10 cellular contexts compared by ENCODE assay signal in genomic region chr12:6226701-6227096, GRCh38. TPM values are rescaled to one million over a fixed set of nuclear protein-coding genes. Genes with fewer than 3 reads are reported as not detected.
DNase-seq lines count a peak whose midpoint lies in the region; ATAC-seq and TF ChIP-seq lines count a peak whose summit lies in the region.
"Had no signal": no experiment of that assay in that cellular context is flagged by ENCODE, and none has a peak within 500 bp of the region (broad histone marks: within the 10 kb centered on the region; RNA-seq: fewer than 3 reads in every experiment).

No MANE protein-coding gene starts in this region.

- H3K36me3 ChIP-seq in ascending aorta, result peaks cover 8 to 35% of the 10 kb centered on the region in 2 donors
- H3K36me3 ChIP-seq in urinary bladder (ENCODE audit: insufficient read depth), result no peaks in the 10 kb centered on the region

- H3K27me3 ChIP-seq in ascending aorta, result no peaks in the 10 kb centered on the region

- no peak for TF ChIP-seq CTCF in ascending aorta (IDR thresholded peaks at IDR 0.05)
- no peak for TF ChIP-seq CTCF in omental fat pad (IDR thresholded peaks at IDR 0.05)

- no peaks in the 10 kb centered on the region for H3K36me3 Mint-ChIP-seq in activated CD8-positive, alpha-beta memory T cell treated with anti-CD3 and anti-CD28 coated beads, Interleukin-2, amount 10 ng/mL, durations not matched to agents 7 days and 5 days
- H3K36me3 Mint-ChIP-seq in activated naive CD4-positive, alpha-beta T cell treated with anti-CD3 and anti-CD28 coated beads for 36 hours (ENCODE audit: low read depth), result no peaks in the 10 kb centered on the region

- H3K4me1 Mint-ChIP-seq in activated CD8-positive, alpha-beta memory T cell treated with anti-CD3 and anti-CD28 coated beads, Interleukin-2, amount 10 ng/mL, durations not matched to agents 7 days and 5 days, result peaks cover 18% of the 10 kb centered on the region
- peaks cover 16% of the 10 kb centered on the region for H3K4me1 Mint-ChIP-seq in activated naive CD4-positive, alpha-beta T cell treated with anti-CD3 and anti-CD28 coated beads for 36 hours (ENCODE audit: low read depth)

- H3K4me3 ChIP-seq in ascending aorta (peak overlapping the region in 1 of 2 donors; percentile 36), urinary bladder (ENCODE audit: low read depth, low read length) (no peak overlapping the region)
- H3K4me3 ChIP-seq: SK-N-MC had no signal

- CTCF ChIA-PET in activated CD8-positive, alpha-beta memory T cell treated with anti-CD3 and anti-CD28 coated beads, Interleukin-2, amount 10 ng/mL, durations not matched to agents 7 days and 5 days (lab: Charles Lee), result interaction anchor here (1.4 kb wide), 1 partner anchor 58 kb away, joined by 3 read pairs; no protein-coding TSS in a partner anchor
- CTCF ChIA-PET in activated naive CD4-positive, alpha-beta T cell treated with anti-CD3 and anti-CD28 coated beads for 36 hours (lab: Charles Lee), result interaction anchor here (1.4 to 1.5 kb wide), 2 partner anchors 31 to 238 kb away, joined by 4 to 5 read pairs; no protein-coding TSS in a partner anchor

- no peak overlapping the region for H3K4me3 Mint-ChIP-seq in activated CD8-positive, alpha-beta memory T cell treated with anti-CD3 and anti-CD28 coated beads, Interleukin-2, amount 10 ng/mL, durations not matched to agents 7 days and 5 days
- no peak overlapping the region for H3K4me3 Mint-ChIP-seq in activated naive CD4-positive, alpha-beta T cell treated with anti-CD3 and anti-CD28 coated beads for 36 hours
- H3K4me3 Mint-ChIP-seq: activated CD8-positive, alpha-beta T cell treated with anti-CD3 and anti-CD28 coated beads for 36 hours had no signal

- H3K4me1 ChIP-seq in ascending aorta, result peaks cover 53 to 93% of the 10 kb centered on the region in 2 donors
- peaks cover 8% of the 10 kb centered on the region for H3K4me1 ChIP-seq in urinary bladder (ENCODE audit: insufficient read depth)

- intact Hi-C loops in ascending aorta (cut with DNase I), result loop anchor here (1.0 to 10.0 kb wide), 4 partner anchors 10 to 308 kb away; partner anchors contain the start of gene GAPDH
- intact Hi-C loops in activated naive CD4-positive, alpha-beta T cell treated with anti-CD3 and anti-CD28 coated beads for 36 hours (cut with micrococcal nuclease), result no loop called here

- H3K27ac Mint-ChIP-seq in activated CD8-positive, alpha-beta memory T cell treated with anti-CD3 and anti-CD28 coated beads, Interleukin-2, amount 10 ng/mL, durations not matched to agents 7 days and 5 days, result no peak overlapping the region
- H3K27ac Mint-ChIP-seq in activated naive CD4-positive, alpha-beta T cell treated with anti-CD3 and anti-CD28 coated beads for 36 hours, result no peak overlapping the region
- H3K27ac Mint-ChIP-seq: activated CD8-positive, alpha-beta T cell treated with anti-CD3 and anti-CD28 coated beads for 36 hours had no signal

- no peaks in the 10 kb centered on the region for H3K9me3 Mint-ChIP-seq in activated CD8-positive, alpha-beta memory T cell treated with anti-CD3 and anti-CD28 coated beads, Interleukin-2, amount 10 ng/mL, durations not matched to agents 7 days and 5 days (ENCODE audit: low read depth)
- H3K9me3 Mint-ChIP-seq in activated naive CD4-positive, alpha-beta T cell treated with anti-CD3 and anti-CD28 coated beads for 36 hours, result no peaks in the 10 kb centered on the region
- H3K9me3 Mint-ChIP-seq: activated CD8-positive, alpha-beta T cell treated with anti-CD3 and anti-CD28 coated beads for 36 hours had no signal

- DNase-seq in ascending aorta (ENCODE audit: low spot score in 2 of 2) (peak in 1 of 2 donors; percentile 79), globus pallidus (ENCODE audit: low spot score) (peak; percentile 39), omental fat pad (ENCODE audit: low spot score) (no peak), NCI-H146 (lab: John Stamatoyannopoulos, UW) (no peak)
- DNase-seq in activated CD8-positive, alpha-beta memory T cell treated with anti-CD3 and anti-CD28 coated beads, Interleukin-2, amount 10 ng/mL, durations not matched to agents 7 days and 5 days, result no peak
- no peak for DNase-seq in activated naive CD4-positive, alpha-beta T cell treated with anti-CD3 and anti-CD28 coated beads for 36 hours
- DNase-seq: activated CD8-positive, alpha-beta T cell treated with anti-CD3 and anti-CD28 coated beads for 36 hours; retina had no signal

- no peaks in the 10 kb centered on the region for H3K9me3 ChIP-seq in ascending aorta

- peak overlapping the region; percentile 93 to 94 for H3K27ac ChIP-seq in ascending aorta
- H3K27ac ChIP-seq in urinary bladder (ENCODE audit: low read depth), result peak overlapping the region; percentile 91
- H3K27ac ChIP-seq: SK-N-MC had no signal

- ATAC-seq in omental fat pad (ENCODE audit: low FRiP score), result peak; percentile 20
- no peak for ATAC-seq in activated CD8-positive, alpha-beta memory T cell treated with anti-CD3 and anti-CD28 coated beads, Interleukin-2, amount 10 ng/mL, durations not matched to agents 7 days and 5 days
- ATAC-seq: activated CD8-positive, alpha-beta T cell treated with anti-CD3 and anti-CD28 coated beads for 36 hours had no signal

- peaks cover 4% of the 10 kb centered on the region for H3K27me3 Mint-ChIP-seq in activated CD8-positive, alpha-beta memory T cell treated with anti-CD3 and anti-CD28 coated beads, Interleukin-2, amount 10 ng/mL, durations not matched to agents 7 days and 5 days
- no peaks in the 10 kb centered on the region for H3K27me3 Mint-ChIP-seq in activated naive CD4-positive, alpha-beta T cell treated with anti-CD3 and anti-CD28 coated beads for 36 hours (ENCODE audit: low read depth)
- H3K27me3 Mint-ChIP-seq: activated CD8-positive, alpha-beta T cell treated with anti-CD3 and anti-CD28 coated beads for 36 hours had no signal

- 33% methylated on average over 10 of the region's 10 CpGs for WGBS in urinary bladder

RNA-seq across cellular contexts. Expression of gene CD9, which starts 26.5 kb away (rescaled TPM):
- total RNA-seq in ascending aorta (181 TPM), omental fat pad (100 to 1,000 TPM in 2 of 4 donors, 10 to 100 TPM in 2; 68.3 to 181 (median 119) TPM), urinary bladder (215 TPM)
- 554 TPM for polyA plus RNA-seq in urinary bladder
- 10 to 100 TPM in 1 of 2 experiments, 1 to 10 TPM in 1; 3.8 to 20.4 TPM for total RNA-seq in activated CD8-positive, alpha-beta memory T cell treated with anti-CD3 and anti-CD28 coated beads, Interleukin-2, amount 10 ng/mL, durations not matched to agents 7 days and 5 days
- 1 to 10 TPM; 3.1 to 3.3 TPM for total RNA-seq in activated naive CD4-positive, alpha-beta T cell treated with anti-CD3 and anti-CD28 coated beads for 36 hours
